23 cellular contexts compared by ENCODE assay signal in the genomic region with DNA sequence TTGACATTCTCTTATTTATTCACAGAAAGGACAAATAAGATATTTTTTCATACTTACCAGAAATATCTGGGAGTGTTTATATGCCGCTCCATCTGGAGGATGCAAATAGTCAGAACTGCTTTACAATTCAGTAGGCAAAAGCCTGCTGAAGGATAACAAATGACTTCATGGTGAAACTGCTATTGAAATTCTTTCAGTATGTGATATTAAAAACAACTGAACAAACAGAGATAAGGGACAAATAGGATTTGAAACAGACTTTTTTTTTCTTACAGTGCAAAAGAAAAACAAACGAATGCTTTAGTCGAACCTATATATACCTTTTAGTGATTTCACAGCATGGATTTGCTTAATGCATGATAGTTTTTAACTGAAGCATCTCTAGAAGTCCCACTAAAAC.
"Had no signal": no experiment of that assay in that cellular context is flagged by ENCODE, and none has a peak within 500 bp of the region (broad histone marks: within the 10 kb centered on the region; RNA-seq: fewer than 3 reads in every experiment).

No MANE protein-coding gene starts in this region.

- DNase-seq: activated B cell treated with CpG ODN at 0.5 μM for 24 hours; activated CD4-positive, alpha-beta memory T cell treated with anti-CD3 and anti-CD28 coated beads, Interleukin-2, amount 10 ng/mL, durations not matched to agents 7 days and 5 days; activated CD4-positive, alpha-beta T cell treated with anti-CD3 and anti-CD28 coated beads for 48 hours; activated naive CD4-positive, alpha-beta T cell treated with anti-CD3 and anti-CD28 coated beads for 36 hours; activated T-cell treated with anti-CD3 and anti-CD28 coated beads, Interleukin-2, amount 50 U/mL, for 1 hour; aorta; effector memory CD4-positive, alpha-beta T cell; erythroblast; gastrocnemius medialis; heart right ventricle; immature natural killer cell; lower lobe of right lung; natural killer cell; occipital lobe; posterior cingulate gyrus; stimulated activated CD4-positive, alpha-beta T cell treated with anti-CD3 and anti-CD28 coated beads, Interleukin-12 subunit alpha, Interleukin-12 subunit beta, amount 100 ng/mL, for 4 hours; stimulated activated CD4-positive, alpha-beta T cell treated with anti-CD3 and anti-CD28 coated beads, Interleukin-1b, Interleukin-23, amount 100 ng/mL, for 48 hours; stimulated activated CD8-positive, alpha-beta memory T cell treated with anti-CD3 and anti-CD28 coated beads, Interleukin-4, amount 100 ng/mL, for 48 hours; stimulated activated naive CD4-positive, alpha-beta T cell; thyroid gland had no signal

- H3K27me3 Mint-ChIP-seq: activated B cell treated with CpG ODN at 0.5 μM for 24 hours; activated CD4-positive, alpha-beta memory T cell treated with anti-CD3 and anti-CD28 coated beads, Interleukin-2, amount 10 ng/mL, durations not matched to agents 7 days and 5 days; dendritic cell treated with granulocyte-macrophage colony-stimulating factor and Interleukin-4, amounts not matched to agents 40 ng/mL and 50 ng/mL, for 4 days had no signal

- H3K4me1 Mint-ChIP-seq: activated B cell treated with CpG ODN at 0.5 μM for 24 hours; activated CD4-positive, alpha-beta memory T cell treated with anti-CD3 and anti-CD28 coated beads, Interleukin-2, amount 10 ng/mL, durations not matched to agents 7 days and 5 days; immature natural killer cell; natural killer cell had no signal

- H3K36me3 Mint-ChIP-seq: immature natural killer cell, natural killer cell had no signal

- ATAC-seq: gastrocnemius medialis, heart right ventricle, lower lobe of right lung, natural killer cell had no signal

- H3K4me3 ChIP-seq: gastrocnemius medialis, heart right ventricle, lower lobe of right lung, thyroid gland had no signal

- H3K9me3 Mint-ChIP-seq: activated CD4-positive, alpha-beta memory T cell treated with anti-CD3 and anti-CD28 coated beads, Interleukin-2, amount 10 ng/mL, durations not matched to agents 7 days and 5 days; activated naive CD4-positive, alpha-beta T cell treated with anti-CD3 and anti-CD28 coated beads for 36 hours; activated T-helper 2 cell treated with anti-CD3 and anti-CD28 coated beads, Interferon-gamma antibody, Interleukin-2, Interleukin-4, amounts not matched to agents 10 μg/mL and 5 μg/mL and 100 μg/mL, durations not matched to agents 14 hours and 24 hours and 36 hours; dendritic cell treated with granulocyte-macrophage colony-stimulating factor and Interleukin-4, amounts not matched to agents 40 ng/mL and 50 ng/mL, for 4 days; natural killer cell; T-helper 2 cell treated with Interferon-gamma antibody and Interleukin-4, amounts not matched to agents 5 μg/mL and 100 μg/mL, for 36 hours had no signal

- H3K27ac Mint-ChIP-seq: activated B cell treated with CpG ODN at 0.5 μM for 24 hours; activated CD4-positive, alpha-beta memory T cell treated with anti-CD3 and anti-CD28 coated beads, Interleukin-2, amount 10 ng/mL, durations not matched to agents 7 days and 5 days; activated naive CD4-positive, alpha-beta T cell treated with anti-CD3 and anti-CD28 coated beads for 36 hours; activated T-helper 2 cell treated with anti-CD3 and anti-CD28 coated beads, Interferon-gamma antibody, Interleukin-2, Interleukin-4, amounts not matched to agents 10 μg/mL and 5 μg/mL and 100 μg/mL, durations not matched to agents 14 hours and 24 hours and 36 hours; dendritic cell treated with granulocyte-macrophage colony-stimulating factor and Interleukin-4, amounts not matched to agents 40 ng/mL and 50 ng/mL, for 4 days; immature natural killer cell; natural killer cell; T-helper 2 cell treated with Interferon-gamma antibody and Interleukin-4, amounts not matched to agents 5 μg/mL and 100 μg/mL, for 36 hours had no signal

- H3K4me3 Mint-ChIP-seq: activated B cell treated with CpG ODN at 0.5 μM for 24 hours; activated CD4-positive, alpha-beta memory T cell treated with anti-CD3 and anti-CD28 coated beads, Interleukin-2, amount 10 ng/mL, durations not matched to agents 7 days and 5 days; activated naive CD4-positive, alpha-beta T cell treated with anti-CD3 and anti-CD28 coated beads for 36 hours; dendritic cell treated with granulocyte-macrophage colony-stimulating factor and Interleukin-4, amounts not matched to agents 40 ng/mL and 50 ng/mL, for 4 days; immature natural killer cell; natural killer cell; T-helper 2 cell treated with Interferon-gamma antibody and Interleukin-4, amounts not matched to agents 5 μg/mL and 100 μg/mL, for 36 hours had no signal
